In genomic region chr6:27757307-27757706, GRCh38 we compare ENCODE assay signal across 8 cellular contexts.
A peak's percentile ranks its signal among the peaks of the same experiment; 100 is the strongest.
DNase-seq lines count a peak whose midpoint lies in the region; ATAC-seq, FAIRE-seq and TF ChIP-seq lines count a peak whose summit lies in the region.

No MANE protein-coding gene starts in this region.

- H3K27me3 ChIP-seq in RWPE2 (ENCODE audit: insufficient read depth, poor library complexity, severe bottlenecking): no peaks in the 10 kb centered on the region
- no peaks in the 10 kb centered on the region for H3K27me3 ChIP-seq in GM12878 (replicated peaks in 1 of 2; ENCODE audit: control insufficient read depth in 2 of 2, insufficient read depth in 2 of 2, low read length in 1 of 2)
- H3K27me3 ChIP-seq in mesendoderm (ENCODE audit: insufficient read depth, low read length, poor library complexity): peaks cover 3% of the 10 kb centered on the region
- H3K27me3 ChIP-seq in stomach: peaks cover 5 to 57% (median 10%) of the 10 kb centered on the region in 3 donors
- H3K27me3 ChIP-seq in HAP-1 (ENCODE audit: low read depth): no peaks in the 10 kb centered on the region

- H3K9ac ChIP-seq in GM12878 (ENCODE audit: control insufficient read depth, insufficient read depth, low read length): peak overlapping the region; percentile 85
- peak overlapping the region; percentile 56 for H3K9ac ChIP-seq in mesendoderm (ENCODE audit: low read length)

- POLR2A ChIA-PET in GM10248 (lab: Yijun Ruan, JAX): interaction anchor here (1.0 to 1.3 kb wide), 2 partner anchors 136 to 137 kb away, joined by 4 to 6 read pairs; a partner anchor contains a TSS
- POLR2A ChIA-PET in GM12878 (lab: Charles Lee): interaction anchor here (0.6 to 4.9 kb wide), 10 partner anchors 12 to 284 kb away, joined by 3 to 29 read pairs (median 3); partner anchors contain the start of gene ZNF184

- no peak for FAIRE-seq in GM12878 (lab: Jason Lieb, UNC)

- H3K4me2 ChIP-seq in GM12878 (ENCODE audit: control insufficient read depth, insufficient read depth) (peak overlapping the region; percentile 75), mesendoderm (ENCODE audit: low read length) (peak overlapping the region; percentile 5)

- no peak for TF ChIP-seq RAD21 in GM12878 (IDR thresholded peaks at IDR 0.05; ENCODE audit: insufficient read depth, low read depth, low read length)

- no peak overlapping the region for H4K8ac ChIP-seq in mesendoderm (ENCODE audit: low read depth, low read length)

- WGBS in GM12878 (ENCODE audit: insufficient coverage, insufficient replicate concordance, low lambda C conversion rate, missing lambda C conversion rate): 22% methylated on average over 30 of the region's 30 CpGs
- no CpG with 5 or more reads among the region's 30 CpGs for WGBS in mesendoderm (ENCODE audit: extremely low coverage, insufficient coverage, low lambda C conversion rate)
- WGBS in stomach, 5 donors: 5 to 13% (median 9%) methylated on average over 30 of the region's 30 CpGs

- peak; percentile 72 for TF ChIP-seq POLR2A in GM12878 (IDR thresholded peaks at IDR 0.05; ENCODE audit: low read depth, low read length)
- TF ChIP-seq POLR2A in stomach (IDR thresholded peaks at IDR 0.05): no peak

- RAD21 ChIA-PET in GM12878 (lab: Charles Lee; ENCODE audit: unreplicated experiment): interaction anchor here (1.1 to 3.1 kb wide), 7 partner anchors 11 to 140 kb away, joined by 3 to 15 read pairs (median 6); no protein-coding TSS in a partner anchor

- H3K23ac ChIP-seq in mesendoderm (ENCODE audit: low read length): no peak overlapping the region

- peak overlapping the region; percentile 42 for H2AFZ ChIP-seq in GM12878 (ENCODE audit: control insufficient read depth, low read depth, low read length)

- in situ Hi-C loops in GM12878 (cut with MboI): loop anchor here (25.0 kb wide), 1 partner anchor 245 kb away; no protein-coding TSS in a partner anchor
- in situ Hi-C loops in HAP-1 (cut with MboI; ENCODE audit: low sequenced_read_pairs): no loop called here

- ATAC-seq in RWPE2 (ENCODE audit: low read depth): no peak
- peak; percentile 43 for ATAC-seq in GM12878
- no peak for ATAC-seq in GM21737 (IDR thresholded peaks at IDR 0.05; ENCODE audit: unreplicated experiment)

- H3K27ac ChIP-seq in RWPE2 (ENCODE audit: poor library complexity, severe bottlenecking) (no peak overlapping the region), GM12878 (ENCODE audit: control insufficient read depth, insufficient read depth) (peak overlapping the region; percentile 76), mesendoderm (ENCODE audit: low read depth, low read length) (no peak overlapping the region), stomach (no peak overlapping the region)

- TF ChIP-seq EP300 in GM12878 (IDR thresholded peaks at IDR 0.05; ENCODE audit: borderline replicate concordance in 1 of 2, control insufficient read depth in 1 of 2, low read depth in 2 of 2, low read length in 2 of 2) (no peak), stomach (IDR thresholded peaks at IDR 0.05) (no peak)

- H2BK5ac ChIP-seq in mesendoderm (ENCODE audit: low read length): no peak overlapping the region

- peak overlapping the region; percentile 24 for H3K4me3 ChIP-seq in RWPE2 (ENCODE audit: severe bottlenecking)
- H3K4me3 ChIP-seq in GM12878: peak overlapping the region; percentile 69
- H3K4me3 ChIP-seq in mesendoderm (ENCODE audit: low read length): peak overlapping the region; percentile 3
- peak overlapping the region; percentile 33 to 46 (median 36) for H3K4me3 ChIP-seq in stomach
- no peak overlapping the region for H3K4me3 ChIP-seq in HAP-1

- no peaks in the 10 kb centered on the region for H4K20me1 ChIP-seq in GM12878 (ENCODE audit: control insufficient read depth, insufficient read depth)

- peak overlapping the region; percentile 77 for H3K56ac ChIP-seq in mesendoderm (ENCODE audit: low read length)

- BruUV-seq in GM12878 (replicated peaks; lab: Mats Ljungman, UMichigan): no TSS peak

- intact Hi-C loops in GM12878 (cut with micrococcal nuclease; ENCODE audit: unreplicated experiment) (no loop called here), stomach (cut with DNase I; ENCODE audit: low total_unique reads) (no loop called here)

- peaks cover 6% of the 10 kb centered on the region for H3K79me2 ChIP-seq in GM12878 (ENCODE audit: control insufficient read depth, insufficient read depth, low read length)
- no peaks in the 10 kb centered on the region for H3K79me2 ChIP-seq in mesendoderm (ENCODE audit: control insufficient read depth, insufficient read depth, low read length)

- H3K18ac ChIP-seq in mesendoderm (ENCODE audit: low read length): peak overlapping the region; percentile 96

- no peak overlapping the region for H2BK15ac ChIP-seq in mesendoderm (replicated peaks; ENCODE audit: low read depth)

- H2BK120ac ChIP-seq in mesendoderm (ENCODE audit: low read depth, low read length): no peak overlapping the region

- no peaks in the 10 kb centered on the region for H3K4me1 ChIP-seq in RWPE2 (ENCODE audit: insufficient read depth, poor library complexity, severe bottlenecking)
- H3K4me1 ChIP-seq in GM12878 (ENCODE audit: control insufficient read depth, insufficient read depth, low read length): peaks cover 26% of the 10 kb centered on the region
- no peaks in the 10 kb centered on the region for H3K4me1 ChIP-seq in mesendoderm (ENCODE audit: control insufficient read depth, low read depth, low read length)
- H3K4me1 ChIP-seq in stomach: peaks cover 0 to 23% (median 15%) of the 10 kb centered on the region in 4 donors
- peaks cover 8% of the 10 kb centered on the region for H3K4me1 ChIP-seq in HAP-1

- DNase-seq in GM10248 (ENCODE audit: extremely low spot score): peak; percentile 60
- DNase-seq in RWPE2 (ENCODE audit: low spot score): no peak
- no peak for DNase-seq in GM12878 (ENCODE audit: low read depth, low spot score)
- DNase-seq in mesendoderm: peak; percentile 70
- DNase-seq in stomach: peak; percentile 33
- DNase-seq in T1000 (lab: John Stamatoyannopoulos, UW): no peak
- DNase-seq in HAP-1 (ENCODE audit: low spot score in 2 of 2): no peak

- H2AK5ac ChIP-seq in mesendoderm (ENCODE audit: low read length): no peak overlapping the region

- CTCF ChIA-PET in GM10248 (lab: Yijun Ruan, JAX): interaction anchor here (0.6 to 11.9 kb wide), 5 partner anchors 15 to 600 kb away, joined by 3 to 147 read pairs (median 3); no protein-coding TSS in a partner anchor
- CTCF ChIA-PET in GM12878 (lab: Yijun Ruan, JAX): interaction anchor here (0.7 to 13.3 kb wide), 9 partner anchors 8 to 630 kb away, joined by 3 to 193 read pairs (median 3); a partner anchor contains a TSS

- H3K9me3 ChIP-seq in RWPE2 (ENCODE audit: severe bottlenecking) (no peaks in the 10 kb centered on the region), GM12878 (replicated peaks; ENCODE audit: control insufficient read depth, insufficient read depth, low read length) (no peaks in the 10 kb centered on the region), stomach (no peaks in the 10 kb centered on the region), HAP-1 (no peaks in the 10 kb centered on the region)

- H4K5ac ChIP-seq in mesendoderm (ENCODE audit: low read length): no peak overlapping the region

- peak overlapping the region; percentile 84 for H3K4ac ChIP-seq in mesendoderm (ENCODE audit: low read depth, low read length)

- TF ChIP-seq CTCF in GM10248 (IDR thresholded peaks at IDR 0.05; ENCODE audit: control extremely low read depth, extremely low read depth, low read depth, missing control alignments): no peak
- no peak for TF ChIP-seq CTCF in RWPE2 (IDR thresholded peaks at IDR 0.05; ENCODE audit: poor library complexity, severe bottlenecking)
- TF ChIP-seq CTCF in GM12878 (IDR thresholded peaks at IDR 0.05 in 2 of 3, conservative IDR thresholded peaks at IDR 0.05 in 1 of 3; ENCODE audit: control insufficient read depth in 2 of 3, extremely low read depth in 1 of 3, insufficient read depth in 1 of 3, low read depth in 3 of 3, low read length in 3 of 3): peak in 1 of 3 experiments; percentile 20; a peak in 1 of 6 replicates
- no peak for TF ChIP-seq CTCF in stomach (IDR thresholded peaks at IDR 0.05)

- SMC1A ChIA-PET in GM12878 (lab: Charles Lee; ENCODE audit: uncharacterized antibody, unreplicated experiment): interaction anchor here (0.6 to 5.7 kb wide), 9 partner anchors 8 to 139 kb away, joined by 3 to 56 read pairs (median 4); no protein-coding TSS in a partner anchor

- no peaks in the 10 kb centered on the region for H3K79me1 ChIP-seq in mesendoderm (ENCODE audit: low read length)

- H3K36me3 ChIP-seq in RWPE2 (ENCODE audit: low read depth): no peaks in the 10 kb centered on the region
- no peaks in the 10 kb centered on the region for H3K36me3 ChIP-seq in GM12878 (ENCODE audit: control insufficient read depth in 2 of 2, insufficient read depth in 2 of 2, low read length in 1 of 2)
- H3K36me3 ChIP-seq in mesendoderm (ENCODE audit: control insufficient read depth, insufficient read depth, low read length): no peaks in the 10 kb centered on the region
- H3K36me3 ChIP-seq in stomach: no peaks in the 10 kb centered on the region
- H3K36me3 ChIP-seq in HAP-1 (replicated peaks): no peaks in the 10 kb centered on the region

TF ChIP-seq in GM12878, 131 proteins besides CTCF, POLR2A, EP300 and RAD21 (continues in another document):
- no peak for TF ChIP-seq NRF1 (conservative IDR thresholded peaks at IDR 0.05; ENCODE audit: low read depth, low read length)
- no peak for TF ChIP-seq RBBP5 (conservative IDR thresholded peaks at IDR 0.05)
- TF ChIP-seq HSF1 (IDR thresholded peaks at IDR 0.05; ENCODE audit: low read depth, low read length): no peak
- no peak for TF ChIP-seq SRF (IDR thresholded peaks at IDR 0.05; ENCODE audit: low read depth in 2 of 2, low read length in 2 of 2)

Comparison
In these comparisons a context has a peak if more than half of its experiments do, and no peak if none do; other contexts are left out.
1. DNase-seq: peak in GM10248 (single experiment), mesendoderm (single experiment) and stomach (single experiment); none in RWPE2 (single experiment), GM12878 (single experiment), T1000 (single experiment) and HAP-1 (0 of 2).